Comparison of ENCODE assay signal across 1 cellular context in the genomic region with DNA sequence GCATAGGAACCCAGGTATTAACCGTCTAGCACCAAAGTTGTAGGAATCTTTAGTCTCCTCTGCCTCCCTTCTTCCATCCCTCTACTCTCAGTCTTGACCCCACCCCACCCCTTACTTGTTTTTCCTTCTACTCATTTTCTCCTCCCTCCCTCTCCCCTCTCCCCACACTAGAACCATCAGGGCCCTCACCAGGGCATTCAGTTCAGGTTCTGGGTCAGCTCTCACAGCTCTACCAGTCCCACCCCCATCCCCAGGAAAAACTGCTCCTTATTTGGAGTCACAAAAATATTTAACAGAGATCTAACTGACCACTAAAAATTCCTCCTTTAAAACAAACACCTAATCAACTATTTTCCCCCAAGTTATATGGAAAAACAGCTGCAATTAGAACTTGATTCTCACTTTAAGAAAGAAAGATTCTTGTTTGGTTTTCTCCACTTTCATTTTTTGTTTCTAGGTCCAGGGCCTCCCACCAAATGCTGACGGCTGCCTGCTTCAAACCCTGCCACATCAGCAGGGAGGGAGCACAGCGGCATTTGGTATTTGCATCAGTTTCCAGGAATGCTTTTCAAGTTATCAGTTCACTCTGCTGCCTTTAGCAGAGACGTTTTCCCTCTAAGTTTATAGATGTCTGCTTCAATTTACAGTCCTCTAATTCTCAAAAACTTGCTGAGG.
TF ChIP-seq lines count a peak whose summit lies in the region.

No MANE protein-coding gene starts in this region.

TF ChIP-seq in H1, 55 proteins besides CTCF, POLR2A, EP300 and RAD21:
- TF ChIP-seq HDAC6 (IDR thresholded peaks at IDR 0.05; ENCODE audit: low read depth, low read length): no peak
- peak; percentile 66; the same call in 1 of the 2 replicates for TF ChIP-seq TEAD4 (IDR thresholded peaks at IDR 0.05; ENCODE audit: low read depth, low read length)
- no peak for TF ChIP-seq EZH2 (IDR thresholded peaks at IDR 0.05; ENCODE audit: low read depth, low read length, severe bottlenecking)
- TF ChIP-seq POLR2AphosphoS5 (IDR thresholded peaks at IDR 0.05; ENCODE audit: low read depth, low read length): no peak
- TF ChIP-seq TAF7 (optimal IDR thresholded peaks at IDR 0.05; ENCODE audit: borderline replicate concordance, low read depth, low read length): no peak
